In genomic region chr11:68839054-68839865, GRCh38 we compare ENCODE assay signal across 8 cellular contexts. TPM values are rescaled to one million over a fixed set of nuclear protein-coding genes. Genes with fewer than 3 reads are reported as not detected.
A peak's percentile ranks its signal among the peaks of the same experiment; 100 is the strongest.
DNase-seq lines count a peak whose midpoint lies in the region; ATAC-seq and TF ChIP-seq lines count a peak whose summit lies in the region.

No MANE protein-coding gene starts in this region.

- no peak for TF ChIP-seq POLR2A in HCT116 (IDR thresholded peaks at IDR 0.05; ENCODE audit: borderline replicate concordance, extremely low read depth, insufficient read depth, insufficient read length)
- peak in 3 of 4 donors; percentile 15 to 70 (median 50) for TF ChIP-seq POLR2A in upper lobe of left lung (IDR thresholded peaks at IDR 0.05)

- peak overlapping the region; percentile 71 for H3K9ac ChIP-seq in HCT116 (ENCODE audit: low read length)

- H4K20me1 ChIP-seq in HCT116 (ENCODE audit: insufficient read depth), result no peaks in the 10 kb centered on the region

- POLR2A ChIA-PET in HCT116 (lab: Charles Lee), result no interaction called here

- no peaks in the 10 kb centered on the region for H3K9me2 ChIP-seq in HCT116 (ENCODE audit: insufficient read depth)

- TF ChIP-seq RAD21 in HCT116 (IDR thresholded peaks at IDR 0.05; ENCODE audit: low read depth), result no peak

- H3K27me3 ChIP-seq in HCT116 (ENCODE audit: insufficient read depth, low read length) (no peaks in the 10 kb centered on the region), left ventricle myocardium inferior (ENCODE audit: low read depth) (no peaks in the 10 kb centered on the region), upper lobe of left lung (no peaks in the 10 kb centered on the region)

- CTCF ChIA-PET in HCT116 (lab: Charles Lee), result no interaction called here

- DNase-seq in ELF-1 (ENCODE audit: low read depth, low spot score) (peak; percentile 96), HCT116 (ENCODE audit: low read depth, low spot score) (peak; percentile 69), NCI-H1436 (lab: John Stamatoyannopoulos, UW) (peak; percentile 88), T-helper 1 cell (peak; percentile 90 to 97 (median 94)), amniotic stem cell (lab: John Stamatoyannopoulos, UW) (peak; percentile 73), left ventricle myocardium inferior (peak; percentile 97), posterior vena cava (ENCODE audit: low spot score) (peak; percentile 98), upper lobe of left lung (peak; percentile 98)

- H3K36me3 ChIP-seq in HCT116 (ENCODE audit: control insufficient read depth in 1 of 2, insufficient read depth in 2 of 2, low read length in 2 of 2), result no peaks in the 10 kb centered on the region
- H3K36me3 ChIP-seq in left ventricle myocardium inferior, result no peaks in the 10 kb centered on the region
- H3K36me3 ChIP-seq in upper lobe of left lung, result peaks cover 0 to 5% (median 0%) of the 10 kb centered on the region in 4 donors

- 0% methylated on average over 15 to 44 of the region's 61 CpGs for WGBS in upper lobe of left lung, 2 donors

- BruUV-seq in HCT116 (replicated peaks; lab: Mats Ljungman, UMichigan), result no TSS peak

- RAD21 ChIA-PET in HCT116 (lab: Charles Lee; ENCODE audit: low non-redundant PET in 1 of 2, low total read pairs in 2 of 2, uncharacterized antibody in 2 of 2, unreplicated experiment in 2 of 2), result no interaction called here

- ATAC-seq in HCT116 (peak; percentile 54), upper lobe of left lung (ENCODE audit: low FRiP score in 2 of 2) (peak; percentile 88 to 93)

- TF ChIP-seq CTCF in HCT116 (IDR thresholded peaks at IDR 0.05 in 2 of 3, conservative IDR thresholded peaks at IDR 0.05 in 1 of 3; ENCODE audit: borderline replicate concordance in 1 of 3, insufficient read depth in 1 of 3, low read depth in 2 of 3, low read length in 2 of 3) (no peak), left ventricle myocardium inferior (IDR thresholded peaks at IDR 0.05; ENCODE audit: borderline replicate concordance) (no peak), upper lobe of left lung (IDR thresholded peaks at IDR 0.05) (peak in 1 of 6 experiments; percentile 10)

- intact Hi-C loops in HCT116 (cut with micrococcal nuclease), result no loop called here
- intact Hi-C loops in left ventricle myocardium inferior (cut with micrococcal nuclease), result no loop called here
- intact Hi-C loops in posterior vena cava (cut with DNase I), result no loop called here

- H3K4me1 ChIP-seq in HCT116 (ENCODE audit: control insufficient read depth in 1 of 2, insufficient read depth in 2 of 2, low read length in 2 of 2) (peaks cover 33 to 66% of the 10 kb centered on the region in 2 experiments), left ventricle myocardium inferior (peaks cover 91% of the 10 kb centered on the region), upper lobe of left lung (peaks cover 57 to 90% (median 71%) of the 10 kb centered on the region in 4 donors)

- peak in 2 of 4 donors; percentile 63 to 89 for TF ChIP-seq EP300 in upper lobe of left lung (IDR thresholded peaks at IDR 0.05)

- peaks cover 58% of the 10 kb centered on the region for H3K79me2 ChIP-seq in HCT116 (ENCODE audit: insufficient read depth, low read length)

- H3K9me3 ChIP-seq in HCT116 (ENCODE audit: control insufficient read depth in 1 of 2, insufficient read depth in 1 of 2, low read depth in 1 of 2, low read length in 2 of 2), result no peaks in the 10 kb centered on the region
- H3K9me3 ChIP-seq in left ventricle myocardium inferior (replicated peaks), result no peaks in the 10 kb centered on the region
- no peaks in the 10 kb centered on the region for H3K9me3 ChIP-seq in upper lobe of left lung

- peak overlapping the region; percentile 88 for H3K4me2 ChIP-seq in HCT116 (ENCODE audit: low read length)

- H3K4me3 ChIP-seq in HCT116 (replicated peaks in 1 of 2; ENCODE audit: low read depth in 1 of 2, low read length in 2 of 2) (peak overlapping the region; percentile 43 to 84), left ventricle myocardium inferior (peak overlapping the region; percentile 89), upper lobe of left lung (peak overlapping the region; percentile 18 to 94 (median 84))

- H2AFZ ChIP-seq in HCT116 (ENCODE audit: low read depth, low read length, poor library complexity, severe bottlenecking), result no peak overlapping the region

- peak overlapping the region; percentile 74 for H3K27ac ChIP-seq in HCT116 (ENCODE audit: low read depth, low read length)
- H3K27ac ChIP-seq in left ventricle myocardium inferior (replicated peaks), result peak overlapping the region; percentile 95
- peak overlapping the region; percentile 89 to 97 (median 96) for H3K27ac ChIP-seq in upper lobe of left lung

TF ChIP-seq in HCT116, 20 proteins besides CTCF, POLR2A, EP300 and RAD21:
- TF ChIP-seq EGR1 (IDR thresholded peaks at IDR 0.05; ENCODE audit: low read depth), result peak; percentile 27; the same call in 1 of the 2 replicates
- peak; percentile 67 for TF ChIP-seq SP1 (IDR thresholded peaks at IDR 0.05; ENCODE audit: low read depth)
- TF ChIP-seq POLR2AphosphoS5 (IDR thresholded peaks at IDR 0.05; ENCODE audit: low read depth, low read length), result peak; percentile 50; the same call in 1 of the 2 replicates
- peak; percentile 24; the same call in 1 of the 2 replicates for TF ChIP-seq SIN3A (IDR thresholded peaks at IDR 0.05; ENCODE audit: low read depth)
- TF ChIP-seq MAX (IDR thresholded peaks at IDR 0.05), result peak; percentile 88
- no peak for TF ChIP-seq ATF3 (IDR thresholded peaks at IDR 0.05)
- peak; percentile 15 for TF ChIP-seq TCF7L2 (IDR thresholded peaks at IDR 0.05; ENCODE audit: borderline replicate concordance, extremely low read depth, insufficient read depth, insufficient read length)
- TF ChIP-seq EZH2 (IDR thresholded peaks at IDR 0.05), result no peak
TF ChIP-seq in HCT116: peak in this region for 6.

RNA-seq across cellular contexts. Expression of gene CPT1A, which starts 2.5 kb away (rescaled TPM):
- total RNA-seq in HCT116 (2021; ENCODE audit: unreplicated experiment) (54.4 TPM), left ventricle myocardium inferior (73.1 TPM), posterior vena cava (100 to 1,000 TPM in 1 of 2 donors, 10 to 100 TPM in 1; 62.3 to 127 TPM), upper lobe of left lung (10 to 100 TPM; 38.2 to 91.8 (median 63.3) TPM)
- 25.2 and 31.0 TPM in 2 replicates for polyA plus RNA-seq in HCT116 (2012)

Comparison
In these comparisons a context has a peak if more than half of its experiments do, and no peak if none do; other contexts are left out.
1. Peak in every context shown above with its lines: DNase-seq, ATAC-seq, H3K4me3 ChIP-seq and H3K27ac ChIP-seq.